In genomic region chr3:172614340-172615274, GRCh38 we compare ENCODE assay signal across 1 cellular context.
TF ChIP-seq lines count a peak whose summit lies in the region.

No MANE protein-coding gene starts in this region.

TF ChIP-seq in HepG2, 621 proteins besides CTCF, POLR2A, EP300 and RAD21 (continued from another document):
- TF ChIP-seq, protein P1, sequence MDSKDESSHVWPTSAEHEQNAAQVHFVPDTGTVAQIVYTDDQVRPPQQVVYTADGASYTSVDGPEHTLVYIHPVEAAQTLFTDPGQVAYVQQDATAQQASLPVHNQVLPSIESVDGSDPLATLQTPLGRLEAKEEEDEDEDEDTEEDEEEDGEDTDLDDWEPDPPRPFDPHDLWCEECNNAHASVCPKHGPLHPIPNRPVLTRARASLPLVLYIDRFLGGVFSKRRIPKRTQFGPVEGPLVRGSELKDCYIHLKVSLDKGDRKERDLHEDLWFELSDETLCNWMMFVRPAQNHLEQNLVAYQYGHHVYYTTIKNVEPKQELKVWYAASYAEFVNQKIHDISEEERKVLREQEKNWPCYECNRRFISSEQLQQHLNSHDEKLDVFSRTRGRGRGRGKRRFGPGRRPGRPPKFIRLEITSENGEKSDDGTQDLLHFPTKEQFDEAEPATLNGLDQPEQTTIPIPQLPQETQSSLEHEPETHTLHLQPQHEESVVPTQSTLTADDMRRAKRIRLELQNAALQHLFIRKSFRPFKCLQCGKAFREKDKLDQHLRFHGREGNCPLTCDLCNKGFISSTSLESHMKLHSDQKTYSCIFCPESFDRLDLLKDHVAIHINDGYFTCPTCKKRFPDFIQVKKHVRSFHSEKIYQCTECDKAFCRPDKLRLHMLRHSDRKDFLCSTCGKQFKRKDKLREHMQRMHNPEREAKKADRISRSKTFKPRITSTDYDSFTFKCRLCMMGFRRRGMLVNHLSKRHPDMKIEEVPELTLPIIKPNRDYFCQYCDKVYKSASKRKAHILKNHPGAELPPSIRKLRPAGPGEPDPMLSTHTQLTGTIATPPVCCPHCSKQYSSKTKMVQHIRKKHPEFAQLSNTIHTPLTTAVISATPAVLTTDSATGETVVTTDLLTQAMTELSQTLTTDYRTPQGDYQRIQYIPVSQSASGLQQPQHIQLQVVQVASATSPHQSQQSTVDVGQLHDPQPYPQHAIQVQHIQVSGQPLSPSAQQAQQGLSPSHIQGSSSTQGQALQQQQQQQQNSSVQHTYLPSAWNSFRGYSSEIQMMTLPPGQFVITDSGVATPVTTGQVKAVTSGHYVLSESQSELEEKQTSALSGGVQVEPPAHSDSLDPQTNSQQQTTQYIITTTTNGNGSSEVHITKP (CRISPR knock-in tag; IDR thresholded peaks at IDR 0.05; ENCODE audit: low read depth), result no peak
- TF ChIP-seq SMAD9 (CRISPR knock-in tag; IDR thresholded peaks at IDR 0.05) (no peak), SIN3A (IDR thresholded peaks at IDR 0.05; ENCODE audit: borderline replicate concordance, low read depth, low read length) (no peak), ZSCAN30 (CRISPR knock-in tag; IDR thresholded peaks at IDR 0.05) (no peak), ZFP37 (CRISPR knock-in tag; IDR thresholded peaks at IDR 0.05; ENCODE audit: borderline replicate concordance) (no peak)
- TF ChIP-seq, protein P2, sequence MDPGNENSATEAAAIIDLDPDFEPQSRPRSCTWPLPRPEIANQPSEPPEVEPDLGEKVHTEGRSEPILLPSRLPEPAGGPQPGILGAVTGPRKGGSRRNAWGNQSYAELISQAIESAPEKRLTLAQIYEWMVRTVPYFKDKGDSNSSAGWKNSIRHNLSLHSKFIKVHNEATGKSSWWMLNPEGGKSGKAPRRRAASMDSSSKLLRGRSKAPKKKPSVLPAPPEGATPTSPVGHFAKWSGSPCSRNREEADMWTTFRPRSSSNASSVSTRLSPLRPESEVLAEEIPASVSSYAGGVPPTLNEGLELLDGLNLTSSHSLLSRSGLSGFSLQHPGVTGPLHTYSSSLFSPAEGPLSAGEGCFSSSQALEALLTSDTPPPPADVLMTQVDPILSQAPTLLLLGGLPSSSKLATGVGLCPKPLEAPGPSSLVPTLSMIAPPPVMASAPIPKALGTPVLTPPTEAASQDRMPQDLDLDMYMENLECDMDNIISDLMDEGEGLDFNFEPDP (CRISPR knock-in tag; conservative IDR thresholded peaks at IDR 0.05), result no peak
TF ChIP-seq in HepG2: peak in this region for 0.
